ENCODE assay signal across 8 cellular contexts in genomic region chr18:21241224-21242131, GRCh38. TPM values are rescaled to one million over a fixed set of nuclear protein-coding genes. Genes with fewer than 3 reads are reported as not detected.
DNase-seq lines count a peak whose midpoint lies in the region; ATAC-seq and TF ChIP-seq lines count a peak whose summit lies in the region.

No MANE protein-coding gene starts in this region.

- intact Hi-C loops in left ventricle myocardium inferior (cut with micrococcal nuclease) (no loop called here), gastrocnemius medialis (cut with DNase I; ENCODE audit: low total_unique reads) (loop anchor here (2.0 to 10.0 kb wide), 2 partner anchors 203 to 373 kb away; partner anchors contain the start of gene SNRPD1)

- H3K36me3 Mint-ChIP-seq in activated CD4-positive, alpha-beta memory T cell treated with anti-CD3 and anti-CD28 coated beads, Interleukin-2, amount 10 ng/mL, durations not matched to agents 7 days and 5 days (ENCODE audit: low read depth) = peaks cover 3% of the 10 kb centered on the region

- H3K36me3 ChIP-seq in RWPE2 (ENCODE audit: low read depth) (no peaks in the 10 kb centered on the region), left ventricle myocardium inferior (no peaks in the 10 kb centered on the region), gastrocnemius medialis (no peaks in the 10 kb centered on the region)

- no peak for ATAC-seq in RWPE2 (ENCODE audit: low read depth)
- peak; percentile 25 to 42 for ATAC-seq in gastrocnemius medialis

- H3K27ac Mint-ChIP-seq in activated CD4-positive, alpha-beta memory T cell treated with anti-CD3 and anti-CD28 coated beads, Interleukin-2, amount 10 ng/mL, durations not matched to agents 7 days and 5 days = no peak overlapping the region

- TF ChIP-seq CTCF in GM12865 (IDR thresholded peaks at IDR 0.05; ENCODE audit: insufficient read depth, low read depth, low read length, missing control alignments) = no peak
- no peak for TF ChIP-seq CTCF in RWPE2 (IDR thresholded peaks at IDR 0.05; ENCODE audit: poor library complexity, severe bottlenecking)
- TF ChIP-seq CTCF in left ventricle myocardium inferior (IDR thresholded peaks at IDR 0.05; ENCODE audit: borderline replicate concordance) = no peak
- TF ChIP-seq CTCF in gastrocnemius medialis (IDR thresholded peaks at IDR 0.05 in 4 of 5, conservative IDR thresholded peaks at IDR 0.05 in 1 of 5) = no peak

- H3K27me3 ChIP-seq in RWPE2 (ENCODE audit: insufficient read depth, poor library complexity, severe bottlenecking) (no peaks in the 10 kb centered on the region), left ventricle myocardium inferior (ENCODE audit: low read depth) (peaks cover 43% of the 10 kb centered on the region), gastrocnemius medialis (peaks cover 0 to 8% (median 0%) of the 10 kb centered on the region in 3 donors)

- H3K4me3 Mint-ChIP-seq in activated CD4-positive, alpha-beta memory T cell treated with anti-CD3 and anti-CD28 coated beads, Interleukin-2, amount 10 ng/mL, durations not matched to agents 7 days and 5 days = no peak overlapping the region

- DNase-seq in GM12865 (ENCODE audit: low read depth) (no peak), RWPE2 (ENCODE audit: low spot score) (no peak), left ventricle myocardium inferior (no peak), gastrocnemius medialis (peak; percentile 2 to 42), pons (ENCODE audit: low spot score) (no peak), SKM-1 (lab: John Stamatoyannopoulos, UW; ENCODE audit: unreplicated experiment) (no peak), NK-92 (lab: John Stamatoyannopoulos, UW; ENCODE audit: unreplicated experiment) (no peak)
- no peak for DNase-seq in activated CD4-positive, alpha-beta memory T cell treated with anti-CD3 and anti-CD28 coated beads, Interleukin-2, amount 10 ng/mL, durations not matched to agents 7 days and 5 days

- H3K27ac ChIP-seq in RWPE2 (ENCODE audit: poor library complexity, severe bottlenecking) = no peak overlapping the region
- H3K27ac ChIP-seq in left ventricle myocardium inferior (replicated peaks) = peak overlapping the region; percentile 81
- H3K27ac ChIP-seq in gastrocnemius medialis = peak overlapping the region; percentile 47 to 76 (median 64)

- H3K4me3 ChIP-seq in GM12865 (ENCODE audit: low read depth, low read length) (peak overlapping the region; percentile 12), RWPE2 (ENCODE audit: severe bottlenecking) (peak overlapping the region; percentile 57), left ventricle myocardium inferior (peak overlapping the region; percentile 78), gastrocnemius medialis (peak overlapping the region; percentile 59 to 80 (median 68))

- POLR2A ChIA-PET in activated CD4-positive, alpha-beta memory T cell treated with anti-CD3 and anti-CD28 coated beads, Interleukin-2, amount 10 ng/mL, durations not matched to agents 7 days and 5 days (lab: Charles Lee) = no interaction called here

- H3K9me3 Mint-ChIP-seq in activated CD4-positive, alpha-beta memory T cell treated with anti-CD3 and anti-CD28 coated beads, Interleukin-2, amount 10 ng/mL, durations not matched to agents 7 days and 5 days = no peaks in the 10 kb centered on the region

- H3K4me1 Mint-ChIP-seq in activated CD4-positive, alpha-beta memory T cell treated with anti-CD3 and anti-CD28 coated beads, Interleukin-2, amount 10 ng/mL, durations not matched to agents 7 days and 5 days = peaks cover 6% of the 10 kb centered on the region

- H3K27me3 Mint-ChIP-seq in activated CD4-positive, alpha-beta memory T cell treated with anti-CD3 and anti-CD28 coated beads, Interleukin-2, amount 10 ng/mL, durations not matched to agents 7 days and 5 days = peaks cover 55% of the 10 kb centered on the region

- CTCF ChIA-PET in activated CD4-positive, alpha-beta memory T cell treated with anti-CD3 and anti-CD28 coated beads, Interleukin-2, amount 10 ng/mL, durations not matched to agents 7 days and 5 days (lab: Charles Lee) = no interaction called here

- in situ Hi-C loops in gastrocnemius medialis (cut with MboI; ENCODE audit: low sequenced_read_pairs in 4 of 4) = no loop called here

- H3K9me3 ChIP-seq in RWPE2 (ENCODE audit: severe bottlenecking) (no peaks in the 10 kb centered on the region), left ventricle myocardium inferior (replicated peaks) (no peaks in the 10 kb centered on the region), gastrocnemius medialis (no peaks in the 10 kb centered on the region)

- H3K4me1 ChIP-seq in RWPE2 (ENCODE audit: insufficient read depth, poor library complexity, severe bottlenecking) (no peaks in the 10 kb centered on the region), left ventricle myocardium inferior (peaks cover 27% of the 10 kb centered on the region), gastrocnemius medialis (peaks cover 0 to 4% of the 10 kb centered on the region in 2 donors)

- TF ChIP-seq POLR2A in gastrocnemius medialis (IDR thresholded peaks at IDR 0.05) = no peak

RNA-seq across cellular contexts. Expression of gene GREB1L, which starts 0.6 kb away (rescaled TPM):
- 12.3 TPM for total RNA-seq in left ventricle myocardium inferior
- total RNA-seq in gastrocnemius medialis = 10 to 100 TPM in 1 of 4 donors, 1 to 10 TPM in 3; 4.4 to 14.4 (median 7.4) TPM
- not detected for total RNA-seq in activated CD4-positive, alpha-beta memory T cell treated with anti-CD3 and anti-CD28 coated beads, Interleukin-2, amount 10 ng/mL, durations not matched to agents 7 days and 5 days

Comparison
In these comparisons a context has a peak if more than half of its experiments do, and no peak if none do; other contexts are left out.
1. DNase-seq: peak in gastrocnemius medialis (2 of 2); none in GM12865 (single experiment), RWPE2 (single experiment), left ventricle myocardium inferior (single experiment), pons (single experiment), activated CD4-positive, alpha-beta memory T cell treated with anti-CD3 and anti-CD28 coated beads, Interleukin-2, amount 10 ng/mL, durations not matched to agents 7 days and 5 days (single experiment), SKM-1 (single experiment) and NK-92 (single experiment).
2. H3K4me3 ChIP-seq: peak in every context shown above with its lines; median percentile 78 in left ventricle myocardium inferior; 68 in gastrocnemius medialis; 57 in RWPE2; 12 in GM12865.
3. RNA of gene GREB1L, which starts 0.6 kb away (total RNA-seq): 12.3 TPM in left ventricle myocardium inferior (single experiment) and 4.4 to 14.4 TPM in gastrocnemius medialis; not detected in activated CD4-positive, alpha-beta memory T cell treated with anti-CD3 and anti-CD28 coated beads, Interleukin-2, amount 10 ng/mL, durations not matched to agents 7 days and 5 days; every median in the first group is over 4 times any median in the second.